ENCODE assay signal across 8 cellular contexts in the genomic region with DNA sequence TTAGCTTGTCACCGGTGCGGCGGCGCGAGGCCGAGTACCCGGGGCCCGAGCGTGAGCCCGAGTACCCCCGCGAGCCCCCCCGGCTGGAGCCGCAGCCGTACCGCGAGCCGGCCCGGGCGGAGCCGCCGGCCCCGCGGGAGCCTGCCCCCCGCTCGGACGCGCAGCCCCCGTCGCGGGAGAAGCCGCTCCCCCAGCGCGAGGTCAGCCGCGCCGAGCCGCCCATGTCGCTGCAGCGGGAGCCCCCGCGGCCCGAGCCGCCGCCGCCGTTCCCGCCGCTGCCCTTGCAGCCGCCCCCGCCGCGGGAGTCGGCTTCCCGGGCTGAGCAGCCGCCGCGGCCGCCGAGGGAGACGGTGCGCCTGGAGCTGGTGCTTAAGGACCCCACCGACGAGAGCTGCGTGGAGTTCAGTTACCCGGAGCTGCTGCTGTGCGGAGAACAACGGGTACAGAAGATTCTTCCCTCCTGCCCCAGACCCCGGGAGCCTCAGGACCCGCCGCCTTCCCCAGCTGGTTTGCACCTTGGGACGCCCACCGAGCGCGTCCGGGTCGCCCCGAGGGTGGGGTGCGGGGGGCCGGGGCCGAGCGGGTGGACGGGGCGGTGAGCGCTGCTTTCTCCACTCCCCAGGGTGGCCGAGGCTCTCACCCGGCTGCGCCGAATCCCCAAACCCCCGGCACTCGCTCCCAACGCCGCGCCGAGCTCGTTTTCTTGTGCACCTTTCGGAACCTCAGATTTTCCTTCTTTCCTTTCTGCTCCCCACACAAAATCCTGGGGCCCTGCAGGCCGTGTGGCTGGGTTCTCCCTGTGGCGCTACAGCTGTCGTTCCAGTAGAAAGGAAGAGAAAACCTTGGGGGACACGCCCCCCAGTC. TPM values are rescaled to one million over a fixed set of nuclear protein-coding genes. Genes with fewer than 3 reads are reported as not detected.
DNase-seq lines count a peak whose midpoint lies in the region; ATAC-seq and TF ChIP-seq lines count a peak whose summit lies in the region.

No MANE protein-coding gene starts in this region.

- H3K4me3 ChIP-seq in HEK293 (ENCODE audit: low read depth, low read length) = peak overlapping the region; percentile 100
- H3K4me3 ChIP-seq in epithelial cell of proximal tubule (ENCODE audit: low read depth, low read length) = peak overlapping the region; percentile 93
- H3K4me3 ChIP-seq in naive thymus-derived CD4-positive, alpha-beta T cell (ENCODE audit: low read length) = peak overlapping the region; percentile 77
- H3K4me3 ChIP-seq in thyroid gland (replicated peaks in 1 of 3) = peak overlapping the region; percentile 82 to 100 (median 91)

- CTCF ChIA-PET in HEK293 (lab: Yijun Ruan, JAX) = no interaction called here
- CTCF ChIA-PET in naive thymus-derived CD4-positive, alpha-beta T cell (lab: Charles Lee) = no interaction called here

- H3K27me3 Mint-ChIP-seq in naive thymus-derived CD4-positive, alpha-beta T cell = peaks cover 0 to 36% (median 5%) of the 10 kb centered on the region in 5 donors

- WGBS in thyroid gland, 2 donors = 1% methylated on average over 19 to 33 of the region's 101 CpGs

- peak overlapping the region; percentile 96 to 100 (median 99) for H3K4me3 Mint-ChIP-seq in naive thymus-derived CD4-positive, alpha-beta T cell

- H3K27ac ChIP-seq in HEK293 (ENCODE audit: extremely low read depth, low read depth, low read length) = peak overlapping the region; percentile 78
- H3K27ac ChIP-seq in naive thymus-derived CD4-positive, alpha-beta T cell (ENCODE audit: low read depth, low read length) = peak overlapping the region; percentile 85
- peak overlapping the region; percentile 96 for H3K27ac ChIP-seq in thyroid gland

- H3K4me1 ChIP-seq in HEK293 (ENCODE audit: control insufficient read depth, insufficient read depth, low read length) (0 out of 2 replicates have a peak, but pooled peaks cover 3% of the 10 kb centered on the region), thyroid gland (peaks cover 15 to 17% of the 10 kb centered on the region in 2 donors)
- H3K4me1 ChIP-seq in naive thymus-derived CD4-positive, alpha-beta T cell (ENCODE audit: control insufficient read depth in 2 of 2, insufficient read depth in 2 of 2, low read length in 2 of 2) = no peaks in the 10 kb centered on the region

- peaks cover 0 to 4% (median 0%) of the 10 kb centered on the region in 5 donors for H3K36me3 Mint-ChIP-seq in naive thymus-derived CD4-positive, alpha-beta T cell

- intact Hi-C loops in naive thymus-derived CD4-positive, alpha-beta T cell (cut with micrococcal nuclease) = loop anchor here (1.0 to 10.0 kb wide), 16 partner anchors 98 to 1783 kb away; a partner anchor contains a TSS
- intact Hi-C loops in thyroid gland (cut with DNase I) = no loop called here

- H3K36me3 ChIP-seq in HEK293 (ENCODE audit: control insufficient read depth in 2 of 2, insufficient read depth in 1 of 2, low read length in 2 of 2) (no peaks in the 10 kb centered on the region), thyroid gland (no peaks in the 10 kb centered on the region)
- peaks cover 0 to 6% (median 0%) of the 10 kb centered on the region in 3 experiments for H3K36me3 ChIP-seq in naive thymus-derived CD4-positive, alpha-beta T cell (ENCODE audit: control insufficient read depth in 2 of 3, insufficient read depth in 3 of 3, low read length in 3 of 3)

- POLR2A ChIA-PET in HEK293 (lab: Yijun Ruan, JAX) = interaction anchor here (0.6 kb wide), 1 partner anchor 104 kb away, joined by 6 read pairs; no protein-coding TSS in a partner anchor
- POLR2A ChIA-PET in naive thymus-derived CD4-positive, alpha-beta T cell (lab: Charles Lee) = interaction anchor here (2.2 to 2.9 kb wide), 2 partner anchors 98 to 128 kb away, joined by 5 to 10 read pairs; a partner anchor contains a TSS

- H3K27me3 ChIP-seq in naive thymus-derived CD4-positive, alpha-beta T cell (ENCODE audit: control insufficient read depth in 2 of 2, insufficient read depth in 2 of 2, low read length in 2 of 2) = no peaks in the 10 kb centered on the region
- H3K27me3 ChIP-seq in thyroid gland = no peaks in the 10 kb centered on the region

- H3K4me1 Mint-ChIP-seq in naive thymus-derived CD4-positive, alpha-beta T cell = peaks cover 24 to 38% (median 35%) of the 10 kb centered on the region in 7 donors

- TF ChIP-seq CTCF in HEK293 (tag by site-specific recombination; IDR thresholded peaks at IDR 0.05) (no peak), epithelial cell of proximal tubule (conservative IDR thresholded peaks at IDR 0.05; ENCODE audit: low read depth, low read length) (no peak), thyroid gland (IDR thresholded peaks at IDR 0.05) (no peak)

- no peaks in the 10 kb centered on the region for H3K9me3 Mint-ChIP-seq in naive thymus-derived CD4-positive, alpha-beta T cell

- no peaks in the 10 kb centered on the region for H3K9me3 ChIP-seq in HEK293 (ENCODE audit: control insufficient read depth, insufficient read depth, low read depth, low read length)
- H3K9me3 ChIP-seq in naive thymus-derived CD4-positive, alpha-beta T cell (ENCODE audit: control insufficient read depth in 2 of 3, low read length in 3 of 3) = no peaks in the 10 kb centered on the region
- H3K9me3 ChIP-seq in thyroid gland = no peaks in the 10 kb centered on the region

- ATAC-seq in naive thymus-derived CD4-positive, alpha-beta T cell = peak; percentile 25

- H3K27ac Mint-ChIP-seq in naive thymus-derived CD4-positive, alpha-beta T cell = peak overlapping the region; percentile 75 to 98 (median 94)

- peak in 1 of 2 donors; percentile 10 for TF ChIP-seq POLR2A in thyroid gland (IDR thresholded peaks at IDR 0.05)

- DNase-seq in NCI-H2107 treated with DMSO at 0.1 percent for 48 hours (lab: John Stamatoyannopoulos, UW; ENCODE audit: unreplicated experiment) = peak; percentile 35
- no peak for DNase-seq in NCI-H2107 (lab: John Stamatoyannopoulos, UW)
- DNase-seq in NCI-H1105 (lab: John Stamatoyannopoulos, UW) = peak; percentile 15
- peak; percentile 6 for DNase-seq in activated T-cell treated with anti-CD3 and anti-CD28 coated beads for 1 hour (ENCODE audit: low read depth)
- no peak for DNase-seq in epithelial cell of proximal tubule (ENCODE audit: low read depth)
- peak; percentile 7 to 56 (median 31) for DNase-seq in naive thymus-derived CD4-positive, alpha-beta T cell
- peak; percentile 39 to 40 for DNase-seq in thyroid gland

TF ChIP-seq in HEK293, 187 proteins besides CTCF, POLR2A, EP300 and RAD21 (continues in another document):
- TF ChIP-seq, protein P1, sequence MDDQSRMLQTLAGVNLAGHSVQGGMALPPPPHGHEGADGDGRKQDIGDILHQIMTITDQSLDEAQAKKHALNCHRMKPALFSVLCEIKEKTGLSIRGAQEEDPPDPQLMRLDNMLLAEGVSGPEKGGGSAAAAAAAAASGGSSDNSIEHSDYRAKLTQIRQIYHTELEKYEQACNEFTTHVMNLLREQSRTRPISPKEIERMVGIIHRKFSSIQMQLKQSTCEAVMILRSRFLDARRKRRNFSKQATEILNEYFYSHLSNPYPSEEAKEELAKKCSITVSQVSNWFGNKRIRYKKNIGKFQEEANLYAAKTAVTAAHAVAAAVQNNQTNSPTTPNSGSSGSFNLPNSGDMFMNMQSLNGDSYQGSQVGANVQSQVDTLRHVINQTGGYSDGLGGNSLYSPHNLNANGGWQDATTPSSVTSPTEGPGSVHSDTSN (CRISPR knock-in tag; IDR thresholded peaks at IDR 0.05) = no peak; the same call in 1 of the 2 replicates
- TF ChIP-seq ZNF596 (tag by site-specific recombination; IDR thresholded peaks at IDR 0.05) (no peak), ZNF677 (tag by site-specific recombination; IDR thresholded peaks at IDR 0.05) (0 out of 2 replicates have a peak, but pooled peaks have one; percentile 6), IKZF3 (tag by site-specific recombination; IDR thresholded peaks at IDR 0.05) (no peak), ZNF223 (tag by site-specific recombination; IDR thresholded peaks at IDR 0.05) (no peak), PRDM1 (tag by site-specific recombination; IDR thresholded peaks at IDR 0.05) (peak; percentile 72), ZNF624 (tag by site-specific recombination; IDR thresholded peaks at IDR 0.05) (no peak), KLF1 (tag by site-specific recombination; IDR thresholded peaks at IDR 0.05) (no peak), KLF8 (tag by site-specific recombination; IDR thresholded peaks at IDR 0.05) (peak; percentile 13; the same call in 1 of the 2 replicates), ZNF423 (tag by site-specific recombination; IDR thresholded peaks at IDR 0.05) (no peak), ZFP37 (tag by site-specific recombination; IDR thresholded peaks at IDR 0.05) (no peak)
- TF ChIP-seq, protein P2, sequence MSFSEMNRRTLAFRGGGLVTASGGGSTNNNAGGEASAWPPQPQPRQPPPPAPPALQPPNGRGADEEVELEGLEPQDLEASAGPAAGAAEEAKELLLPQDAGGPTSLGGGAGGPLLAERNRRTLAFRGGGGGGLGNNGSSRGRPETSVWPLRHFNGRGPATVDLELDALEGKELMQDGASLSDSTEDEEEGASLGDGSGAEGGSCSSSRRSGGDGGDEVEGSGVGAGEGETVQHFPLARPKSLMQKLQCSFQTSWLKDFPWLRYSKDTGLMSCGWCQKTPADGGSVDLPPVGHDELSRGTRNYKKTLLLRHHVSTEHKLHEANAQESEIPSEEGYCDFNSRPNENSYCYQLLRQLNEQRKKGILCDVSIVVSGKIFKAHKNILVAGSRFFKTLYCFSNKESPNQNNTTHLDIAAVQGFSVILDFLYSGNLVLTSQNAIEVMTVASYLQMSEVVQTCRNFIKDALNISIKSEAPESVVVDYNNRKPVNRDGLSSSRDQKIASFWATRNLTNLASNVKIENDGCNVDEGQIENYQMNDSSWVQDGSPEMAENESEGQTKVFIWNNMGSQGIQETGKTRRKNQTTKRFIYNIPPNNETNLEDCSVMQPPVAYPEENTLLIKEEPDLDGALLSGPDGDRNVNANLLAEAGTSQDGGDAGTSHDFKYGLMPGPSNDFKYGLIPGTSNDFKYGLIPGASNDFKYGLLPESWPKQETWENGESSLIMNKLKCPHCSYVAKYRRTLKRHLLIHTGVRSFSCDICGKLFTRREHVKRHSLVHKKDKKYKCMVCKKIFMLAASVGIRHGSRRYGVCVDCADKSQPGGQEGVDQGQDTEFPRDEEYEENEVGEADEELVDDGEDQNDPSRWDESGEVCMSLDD (tag by site-specific recombination; IDR thresholded peaks at IDR 0.05) = peak; percentile 63; the same call in 1 of the 2 replicates

RNA-seq across cellular contexts. Expression of a gene that starts 0.7 kb away (rescaled TPM):
- 2.5 and 2.9 TPM in 2 replicates for total RNA-seq in epithelial cell of proximal tubule
- 10 to 100 TPM; 16.2 to 31.2 (median 20.5) TPM for total RNA-seq in naive thymus-derived CD4-positive, alpha-beta T cell
- 1 to 10 TPM; 1.1 to 2.7 TPM for polyA plus RNA-seq in naive thymus-derived CD4-positive, alpha-beta T cell
- total RNA-seq in thyroid gland = 10 to 100 TPM; 19.9 to 33.7 (median 24.7) TPM

Comparison
In these comparisons a context has a peak if more than half of its experiments do, and no peak if none do; other contexts are left out.
1. DNase-seq: peak in NCI-H2107 treated with DMSO at 0.1 percent for 48 hours (single experiment), NCI-H1105 (single experiment), activated T-cell treated with anti-CD3 and anti-CD28 coated beads for 1 hour (single experiment), naive thymus-derived CD4-positive, alpha-beta T cell (9 of 9) and thyroid gland (2 of 2); none in NCI-H2107 (single experiment) and epithelial cell of proximal tubule (single experiment).
2. Peak in every context shown above with its lines, with median percentiles within 50 percentile points of each other: H3K27ac ChIP-seq and H3K4me3 ChIP-seq.